In genomic region chr11:2267871-2268825, GRCh38 we compare ENCODE assay signal across 10 cellular contexts. TPM values are rescaled to one million over a fixed set of nuclear protein-coding genes. Genes with fewer than 3 reads are reported as not detected.
DNase-seq lines count a peak whose midpoint lies in the region; ATAC-seq, FAIRE-seq and TF ChIP-seq lines count a peak whose summit lies in the region.
"Had no signal": no experiment of that assay in that cellular context is flagged by ENCODE, and none has a peak within 500 bp of the region (broad histone marks: within the 10 kb centered on the region; RNA-seq: fewer than 3 reads in every experiment).

No MANE protein-coding gene starts in this region.

- POLR2A ChIA-PET in K562 (lab: Yijun Ruan, JAX), result no interaction called here

- no peaks in the 10 kb centered on the region for H3K9me1 ChIP-seq in K562 (ENCODE audit: control insufficient read depth, insufficient read depth, low read length)

- H3K36me3 ChIP-seq in K562 (ENCODE audit: control insufficient read depth, insufficient read depth, low read length), result no peaks in the 10 kb centered on the region
- no peaks in the 10 kb centered on the region for H3K36me3 ChIP-seq in upper lobe of left lung
- H3K36me3 ChIP-seq in BE2C, result no peaks in the 10 kb centered on the region

- no peak for TF ChIP-seq RAD21 in K562 (CRISPR knock-in tag; conservative IDR thresholded peaks at IDR 0.05 in 1 of 2, IDR thresholded peaks at IDR 0.05 in 1 of 2)

- no peak overlapping the region; the same call in 1 of the 2 replicates for H3K4me2 ChIP-seq in K562 (ENCODE audit: insufficient read depth, low read length)

- TF ChIP-seq CTCF in K562 (IDR thresholded peaks at IDR 0.05 in 2 of 3, conservative IDR thresholded peaks at IDR 0.05 in 1 of 3; ENCODE audit: insufficient read depth in 2 of 3, low read depth in 1 of 3, low read length in 3 of 3) (no peak), upper lobe of left lung (IDR thresholded peaks at IDR 0.05) (no peak), BE2C (IDR thresholded peaks at IDR 0.05; ENCODE audit: low read depth, low read length) (no peak)

- no TSS peak for BruUV-seq in K562 (replicated peaks; lab: Mats Ljungman, UMichigan)

- no peaks in the 10 kb centered on the region for H3K79me2 ChIP-seq in K562 (ENCODE audit: control insufficient read depth, insufficient read depth, low read length)

- WGBS in K562 (ENCODE audit: insufficient coverage, low coverage, missing lambda C conversion rate), result 44% methylated on average over 26 of the region's 26 CpGs
- WGBS in upper lobe of left lung, 2 donors, result 81 to 82% methylated on average over 14 to 25 of the region's 26 CpGs

- no peaks in the 10 kb centered on the region for H3K9me3 Mint-ChIP-seq in activated naive CD4-positive, alpha-beta T cell treated with anti-CD3 and anti-CD28 coated beads for 36 hours

- H3K27me3 ChIP-seq in K562 (ENCODE audit: control insufficient read depth in 2 of 2, insufficient read depth in 2 of 2, low read length in 2 of 2) (peaks cover 6 to 81% of the 10 kb centered on the region in 2 experiments; a peak in 3 of 5 replicates), upper lobe of left lung (peaks cover 0 to 21% (median 9%) of the 10 kb centered on the region in 4 donors), BE2C (peaks cover 26% of the 10 kb centered on the region)

- TF ChIP-seq EP300 in K562 (IDR thresholded peaks at IDR 0.05; ENCODE audit: low read length) (no peak), upper lobe of left lung (IDR thresholded peaks at IDR 0.05) (no peak)

- H3K27me3 Mint-ChIP-seq in activated naive CD4-positive, alpha-beta T cell treated with anti-CD3 and anti-CD28 coated beads for 36 hours (ENCODE audit: low read depth), result peaks cover 22% of the 10 kb centered on the region

- peaks cover 6% of the 10 kb centered on the region; the same call in 1 of the 2 replicates for H4K20me1 ChIP-seq in K562 (replicated peaks; ENCODE audit: control insufficient read depth, insufficient read depth, low read length)

- H3K4me1 Mint-ChIP-seq in activated naive CD4-positive, alpha-beta T cell treated with anti-CD3 and anti-CD28 coated beads for 36 hours (ENCODE audit: low read depth), result peaks cover 25% of the 10 kb centered on the region

- intact Hi-C loops in activated naive CD4-positive, alpha-beta T cell treated with anti-CD3 and anti-CD28 coated beads for 36 hours (cut with micrococcal nuclease), result loop anchor here (2.0 to 5.0 kb wide), 3 partner anchors 35 to 416 kb away; partner anchors contain the start of genes LSP1 and TSPAN32
- intact Hi-C loops in K562 (cut with micrococcal nuclease), result no loop called here

- in situ Hi-C loops in K562 (cut with MboI), result no loop called here

- peak overlapping the region; percentile 59; the same call in 1 of the 2 replicates for H2AFZ ChIP-seq in K562 (ENCODE audit: low read depth, low read length)

- H3K4me1 ChIP-seq in K562 (replicated peaks in 1 of 2; ENCODE audit: control insufficient read depth in 2 of 2, insufficient read depth in 2 of 2, low read length in 2 of 2), result peaks cover 8 to 55% of the 10 kb centered on the region in 2 experiments; a peak in 4 of 5 replicates
- H3K4me1 ChIP-seq in upper lobe of left lung, result peaks cover 29 to 49% (median 32%) of the 10 kb centered on the region in 4 donors
- no peaks in the 10 kb centered on the region for H3K4me1 ChIP-seq in BE2C

- CTCF ChIA-PET in activated naive CD4-positive, alpha-beta T cell treated with anti-CD3 and anti-CD28 coated beads for 36 hours (lab: Charles Lee), result interaction anchor here (0.5 kb wide), 1 partner anchor 54 kb away, joined by 3 read pairs; no protein-coding TSS in a partner anchor
- CTCF ChIA-PET in K562 (lab: Yijun Ruan, JAX; ENCODE audit: low intra/inter-chr PET ratio), result no interaction called here

- H3K9me3 ChIP-seq in K562 (replicated peaks; ENCODE audit: control insufficient read depth, insufficient read depth, low read depth, low read length) (no peaks in the 10 kb centered on the region), upper lobe of left lung (no peaks in the 10 kb centered on the region), BE2C (no peaks in the 10 kb centered on the region)

- H3K4me3 ChIP-seq in K562, result peak overlapping the region; percentile 38; the same call in 1 of the 2 replicates
- peak overlapping the region in 3 of 4 donors; percentile 61 to 69 (median 64) for H3K4me3 ChIP-seq in upper lobe of left lung
- H3K4me3 ChIP-seq in BE2C (ENCODE audit: low read depth, low read length), result no peak overlapping the region

- TF ChIP-seq POLR2A in K562 (conservative IDR thresholded peaks at IDR 0.05) (no peak), upper lobe of left lung (IDR thresholded peaks at IDR 0.05) (no peak)

- H3K4me3 Mint-ChIP-seq in activated naive CD4-positive, alpha-beta T cell treated with anti-CD3 and anti-CD28 coated beads for 36 hours, result peak overlapping the region; percentile 4

- H3K36me3 Mint-ChIP-seq in activated naive CD4-positive, alpha-beta T cell treated with anti-CD3 and anti-CD28 coated beads for 36 hours (ENCODE audit: low read depth), result no peaks in the 10 kb centered on the region

- no peak for DNase-seq in activated naive CD4-positive, alpha-beta T cell treated with anti-CD3 and anti-CD28 coated beads for 36 hours
- DNase-seq in activated naive CD4-positive, alpha-beta T cell treated with Interleukin-2 at 50 U/mL for 16 hours, result no peak
- DNase-seq in K562 (ENCODE audit: extremely low read depth in 1 of 4, low spot score in 3 of 4) (peak in 1 of 4 experiments; percentile 10), mesenteric fat pad (ENCODE audit: low spot score) (peak; percentile 84), upper lobe of left lung (peak in 1 of 2 donors; percentile 61), BE2C (no peak), GDM1 (lab: John Stamatoyannopoulos, UW) (no peak)
- DNase-seq: NCI-H524 had no signal

- peak; percentile 23 for FAIRE-seq in K562 (lab: Jason Lieb, UNC)

- H3K9ac ChIP-seq in K562 (ENCODE audit: insufficient read depth in 1 of 2, low read depth in 2 of 2, low read length in 2 of 2), result peak overlapping the region in 1 of 2 experiments; percentile 52; a peak in 2 of 4 replicates

- H3K27ac ChIP-seq in K562 (ENCODE audit: extremely low read depth, low read depth, low read length), result no peak overlapping the region
- H3K27ac ChIP-seq in upper lobe of left lung, result peak overlapping the region; percentile 69 to 86 (median 80)

- H3K27ac Mint-ChIP-seq in activated naive CD4-positive, alpha-beta T cell treated with anti-CD3 and anti-CD28 coated beads for 36 hours, result no peak overlapping the region

- ATAC-seq in K562 (no peak), upper lobe of left lung (ENCODE audit: low FRiP score in 2 of 2) (no peak), HG02588 (IDR thresholded peaks at IDR 0.05; ENCODE audit: unreplicated experiment) (no peak)

RNA-seq across cellular contexts. Expression of gene ASCL2, which starts 2.2 kb away (rescaled TPM):
- total RNA-seq in activated naive CD4-positive, alpha-beta T cell treated with anti-CD3 and anti-CD28 coated beads for 36 hours, result not detected
- 0.25 and 0.30 TPM in 2 replicates for total RNA-seq in K562 (2011; cell fraction: chromatin; rRNA removed; ENCODE audit: low replicate concordance)
- total RNA-seq in K562 (2011; cell fraction: nucleolus; rRNA removed), result 0.79 and 0.83 TPM in 2 replicates
- total RNA-seq in K562 (2011; cell fraction: nucleoplasm; rRNA removed), result 0.22 and 0.31 TPM in 2 replicates
- 1.4 and 1.7 TPM in 2 replicates for total RNA-seq in K562 (2014; rRNA removed)
- total RNA-seq in K562 (2014; rRNA removed; fragmentation: Illumina TruSeq; extraction: Trizol), result 0.11 TPM in 1 of 2 replicates, not detected in the other
- 0.36 and 0.53 TPM in 2 replicates for total RNA-seq in K562 (2015; rRNA removed; fragmentation: Illumina TruSeq; extraction: Trizol)
- 1.1 and 1.2 TPM in 2 replicates for total RNA-seq in K562 (2021)
- polyA plus RNA-seq in K562 (2011; rRNA removed), result 0.07 and 0.15 TPM in 2 replicates
- 0.15 and 1.7 TPM in 2 replicates for polyA plus RNA-seq in K562 (2011; cell fraction: cytosol; rRNA removed)
- 0.13 and 0.40 TPM in 2 replicates for polyA plus RNA-seq in K562 (2011; cell fraction: nucleus; rRNA removed)
- polyA plus RNA-seq in K562 (2012), result 0.93 and 1.0 TPM in 2 replicates
- 0.12 and 0.26 TPM in 2 replicates for polyA plus RNA-seq in K562 (2014; fragmentation: Illumina TruSeq; extraction: Trizol)
- polyA plus RNA-seq in K562 (2014; fragmentation: Nextera tagmentation; extraction: Ambion mirVana), result not detected
- 0.76 and 1.4 TPM in 2 replicates for polyA plus RNA-seq in K562 (2014; rRNA removed)
- polyA minus RNA-seq in K562 (2011; rRNA and poly(A)+ RNA removed), result not detected in 2 replicates
- polyA minus RNA-seq in K562 (2011; cell fraction: cytosol; rRNA and poly(A)+ RNA removed), result not detected in 2 replicates
- 0.22 and 0.27 TPM in 2 replicates for polyA minus RNA-seq in K562 (2011; cell fraction: nucleus; rRNA and poly(A)+ RNA removed)
- total RNA-seq in mesenteric fat pad, result 0.64 TPM
- 1 to 10 TPM in 4 of 6 donors, not detected in 2; 1.4 to 3.4 (median 1.9) TPM for total RNA-seq in upper lobe of left lung
- not detected for polyA plus RNA-seq in BE2C (2012; ENCODE audit: insufficient read depth, insufficient read length, low read depth)
- polyA plus RNA-seq: BJ had no signal

RNA-seq across cellular contexts. Expression of gene C11orf21, which starts 33.6 kb away (rescaled TPM):
- total RNA-seq in activated naive CD4-positive, alpha-beta T cell treated with anti-CD3 and anti-CD28 coated beads for 36 hours, result 1 to 10 TPM; 6.1 to 6.6 TPM
- total RNA-seq in K562 (2011; cell fraction: chromatin; rRNA removed; ENCODE audit: low replicate concordance), result 1.6 and 4.7 TPM in 2 replicates
- 2.4 and 3.5 TPM in 2 replicates for total RNA-seq in K562 (2011; cell fraction: nucleolus; rRNA removed)
- total RNA-seq in K562 (2011; cell fraction: nucleoplasm; rRNA removed), result 1.5 and 3.1 TPM in 2 replicates
- total RNA-seq in K562 (2014; rRNA removed), result 1.3 and 2.0 TPM in 2 replicates
- 0.64 and 0.65 TPM in 2 replicates for total RNA-seq in K562 (2014; rRNA removed; fragmentation: Illumina TruSeq; extraction: Trizol)
- total RNA-seq in K562 (2015; rRNA removed; fragmentation: Illumina TruSeq; extraction: Trizol), result 2.3 and 2.5 TPM in 2 replicates
- total RNA-seq in K562 (2021), result 2.1 and 2.6 TPM in 2 replicates
- polyA plus RNA-seq in K562 (2011; rRNA removed), result 1.2 and 2.1 TPM in 2 replicates
- polyA plus RNA-seq in K562 (2011; cell fraction: cytosol; rRNA removed), result 0.91 and 2.0 TPM in 2 replicates
- polyA plus RNA-seq in K562 (2011; cell fraction: nucleus; rRNA removed), result 5.5 and 14.3 TPM in 2 replicates
- 4.3 and 4.5 TPM in 2 replicates for polyA plus RNA-seq in K562 (2012)
- polyA plus RNA-seq in K562 (2014; fragmentation: Illumina TruSeq; extraction: Trizol), result 1.0 and 1.3 TPM in 2 replicates
- polyA plus RNA-seq in K562 (2014; fragmentation: Nextera tagmentation; extraction: Ambion mirVana), result under 1 TPM; 0.10 to 0.15 TPM
- 2.0 and 2.1 TPM in 2 replicates for polyA plus RNA-seq in K562 (2014; rRNA removed)
- polyA minus RNA-seq in K562 (2011; rRNA and poly(A)+ RNA removed), result 0.99 and 1.0 TPM in 2 replicates
- 1.4 TPM in 1 of 2 replicates, not detected in the other for polyA minus RNA-seq in K562 (2011; cell fraction: cytosol; rRNA and poly(A)+ RNA removed)
- 2.4 and 3.4 TPM in 2 replicates for polyA minus RNA-seq in K562 (2011; cell fraction: nucleus; rRNA and poly(A)+ RNA removed)
- 1.0 TPM for total RNA-seq in mesenteric fat pad
- 10 to 100 TPM in 2 of 6 donors, 1 to 10 TPM in 4; 2.3 to 20.3 (median 9.5) TPM for total RNA-seq in upper lobe of left lung
- polyA plus RNA-seq in BE2C (2012; ENCODE audit: insufficient read depth, insufficient read length, low read depth), result not detected
- polyA plus RNA-seq: BJ had no signal

RNA-seq across cellular contexts. Expression of gene TSPAN32, which starts 33.7 kb away (rescaled TPM):
- total RNA-seq in activated naive CD4-positive, alpha-beta T cell treated with anti-CD3 and anti-CD28 coated beads for 36 hours, result 1 to 10 TPM; 5.0 to 5.3 TPM
- total RNA-seq in K562 (2011; cell fraction: chromatin; rRNA removed; ENCODE audit: low replicate concordance), result 8.4 and 16.2 TPM in 2 replicates
- total RNA-seq in K562 (2011; cell fraction: nucleolus; rRNA removed), result 7.1 and 8.5 TPM in 2 replicates
- 4.3 and 5.9 TPM in 2 replicates for total RNA-seq in K562 (2011; cell fraction: nucleoplasm; rRNA removed)
- total RNA-seq in K562 (2014; rRNA removed), result 3.0 and 3.4 TPM in 2 replicates
- 0.86 and 1.4 TPM in 2 replicates for total RNA-seq in K562 (2014; rRNA removed; fragmentation: Illumina TruSeq; extraction: Trizol)
- total RNA-seq in K562 (2015; rRNA removed; fragmentation: Illumina TruSeq; extraction: Trizol), result 2.6 TPM in 2 replicates
- total RNA-seq in K562 (2021), result 4.8 and 5.9 TPM in 2 replicates
- 4.2 and 9.4 TPM in 2 replicates for polyA plus RNA-seq in K562 (2011; rRNA removed)
- polyA plus RNA-seq in K562 (2011; cell fraction: cytosol; rRNA removed), result 4.4 and 6.2 TPM in 2 replicates
- 68.0 and 78.0 TPM in 2 replicates for polyA plus RNA-seq in K562 (2011; cell fraction: nucleus; rRNA removed)
- polyA plus RNA-seq in K562 (2012), result 8.2 and 19.1 TPM in 2 replicates
- polyA plus RNA-seq in K562 (2014; fragmentation: Illumina TruSeq; extraction: Trizol), result 0.79 and 2.8 TPM in 2 replicates
- under 1 TPM; 0.21 to 0.57 TPM for polyA plus RNA-seq in K562 (2014; fragmentation: Nextera tagmentation; extraction: Ambion mirVana)
- 3.3 and 7.3 TPM in 2 replicates for polyA plus RNA-seq in K562 (2014; rRNA removed)
- polyA minus RNA-seq in K562 (2011; rRNA and poly(A)+ RNA removed), result 0.77 and 0.90 TPM in 2 replicates
- 1.4 and 3.4 TPM in 2 replicates for polyA minus RNA-seq in K562 (2011; cell fraction: cytosol; rRNA and poly(A)+ RNA removed)
- 10.0 and 10.3 TPM in 2 replicates for polyA minus RNA-seq in K562 (2011; cell fraction: nucleus; rRNA and poly(A)+ RNA removed)
- total RNA-seq in mesenteric fat pad, result 1.3 TPM
- total RNA-seq in upper lobe of left lung, result 10 to 100 TPM in 2 of 6 donors, 1 to 10 TPM in 4; 3.1 to 16.4 (median 6.8) TPM
- 3.5 TPM for polyA plus RNA-seq in BE2C (2012; ENCODE audit: insufficient read depth, insufficient read length, low read depth)
